8 cellular contexts compared by ENCODE assay signal in the genomic region with DNA sequence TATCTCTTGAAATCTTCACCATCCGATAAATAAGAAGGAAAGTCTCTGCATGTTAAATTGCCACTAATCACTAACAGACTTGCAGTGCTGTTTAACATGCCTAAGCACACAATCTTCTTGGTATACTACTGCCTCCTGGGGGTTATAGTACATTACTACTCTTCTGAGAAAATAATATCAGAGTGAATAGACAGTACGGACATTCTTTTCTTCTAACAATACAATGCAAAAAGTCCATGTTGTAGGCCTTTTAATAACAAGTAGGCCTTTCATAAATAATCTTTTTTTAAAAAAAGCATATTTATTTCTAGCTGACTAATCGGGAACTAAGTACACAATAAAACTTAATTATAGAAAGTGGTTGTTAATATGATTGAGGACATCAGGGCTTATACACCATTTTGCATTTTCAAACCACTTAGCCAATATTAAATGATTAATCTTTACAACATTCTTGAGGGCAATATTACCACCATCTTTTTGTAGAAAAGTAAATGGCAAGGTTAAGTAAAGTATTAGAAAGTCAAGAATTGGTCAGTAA.
A peak's percentile ranks its signal among the peaks of the same experiment; 100 is the strongest.
DNase-seq lines count a peak whose midpoint lies in the region; ATAC-seq and TF ChIP-seq lines count a peak whose summit lies in the region.

No MANE protein-coding gene starts in this region.

- no peak overlapping the region for H2BK120ac ChIP-seq in neuronal stem cell (ENCODE audit: low read depth, low read length)

- H3K4me3 ChIP-seq in fibroblast of mammary gland (ENCODE audit: control insufficient read depth, low read depth, low read length) (no peak overlapping the region), neuronal stem cell (ENCODE audit: low read length in 2 of 2) (no peak overlapping the region)

- no peak overlapping the region for H2AK5ac ChIP-seq in neuronal stem cell (ENCODE audit: low read depth, low read length)

- H4K8ac ChIP-seq in neuronal stem cell (ENCODE audit: low read depth, low read length) = no peak overlapping the region

- peak; percentile 85 for TF ChIP-seq CTCF in fibroblast of mammary gland (conservative IDR thresholded peaks at IDR 0.05; ENCODE audit: control insufficient read depth, insufficient read depth, low read depth, low read length)

- ATAC-seq in HG03342 (IDR thresholded peaks at IDR 0.05; ENCODE audit: unreplicated experiment) = no peak
- ATAC-seq in GM18868 (IDR thresholded peaks at IDR 0.05; ENCODE audit: unreplicated experiment) = no peak

- H3K9ac ChIP-seq in neuronal stem cell (ENCODE audit: low read depth, low read length, poor library complexity) = no peak overlapping the region

- H3K79me1 ChIP-seq in neuronal stem cell (ENCODE audit: low read depth, low read length) = peaks cover 3% of the 10 kb centered on the region

- no peak overlapping the region for H3K23ac ChIP-seq in neuronal stem cell (ENCODE audit: low read depth, low read length, poor library complexity)

- H3K36me3 ChIP-seq in neuronal stem cell (replicated peaks in 1 of 2; ENCODE audit: control insufficient read depth in 2 of 2, insufficient read depth in 2 of 2, low read length in 2 of 2) = no peaks in the 10 kb centered on the region

- no peak overlapping the region for H3K27ac ChIP-seq in neuronal stem cell (replicated peaks; ENCODE audit: low read length)

- H3K4ac ChIP-seq in neuronal stem cell (ENCODE audit: low read length) = no peak overlapping the region

- no peak overlapping the region for H4K91ac ChIP-seq in neuronal stem cell (ENCODE audit: low read depth, low read length, poor library complexity)

- H3K4me1 ChIP-seq in neuronal stem cell (ENCODE audit: control insufficient read depth in 2 of 2, insufficient read depth in 1 of 2, low read depth in 1 of 2, low read length in 2 of 2) = peaks cover 0 to 6% of the 10 kb centered on the region in 2 donors

- no CpG with 5 or more reads among the region's 3 CpGs for whole genome bisulfite sequencing in neuronal stem cell (ENCODE audit: extremely low coverage in 2 of 2, insufficient read length in 2 of 2, insufficient replicate concordance in 1 of 2), 2 donors

- H2BK15ac ChIP-seq in neuronal stem cell (ENCODE audit: low read length) = no peak overlapping the region

- H2AFZ ChIP-seq in neuronal stem cell (ENCODE audit: low read length) = no peak overlapping the region

- no peaks in the 10 kb centered on the region for H3K27me3 ChIP-seq in neuronal stem cell (ENCODE audit: control insufficient read depth in 3 of 3, insufficient read depth in 3 of 3, low read depth in 1 of 3, low read length in 3 of 3)

- H3K18ac ChIP-seq in neuronal stem cell (ENCODE audit: low read length) = no peak overlapping the region

- no peak overlapping the region for H2BK5ac ChIP-seq in neuronal stem cell (ENCODE audit: low read length)

- H3K9me3 ChIP-seq in neuronal stem cell (replicated peaks in 1 of 2; ENCODE audit: control insufficient read depth in 2 of 2, insufficient read depth in 1 of 2, low read depth in 1 of 2, low read length in 2 of 2) = no peaks in the 10 kb centered on the region

- H3K14ac ChIP-seq in neuronal stem cell (ENCODE audit: low read length) = no peak overlapping the region

- DNase-seq in SIG-M5 treated with dmso at 0.1 percent for 504 hours (lab: John Stamatoyannopoulos, UW; ENCODE audit: unreplicated experiment) (peak; percentile 67), SIG-M5 (lab: John Stamatoyannopoulos, UW) (no peak), NCI-H128 (lab: John Stamatoyannopoulos, UW; ENCODE audit: unreplicated experiment) (peak; percentile 12), SKM-1 treated with dmso at 0.1 percent for 144 hours (lab: John Stamatoyannopoulos, UW; ENCODE audit: unreplicated experiment) (peak; percentile 73), fibroblast of mammary gland (ENCODE audit: low read depth) (peak; percentile 81), neuronal stem cell (ENCODE audit: low spot score) (peak; percentile 35)

- H3K4me2 ChIP-seq in neuronal stem cell (ENCODE audit: insufficient read depth, low read length, poor library complexity, severe bottlenecking) = no peak overlapping the region

- no peak overlapping the region for H2BK12ac ChIP-seq in neuronal stem cell (ENCODE audit: low read length)
